Comparison of ENCODE assay signal across 1 cellular context in genomic region chr6:40587240-40588069, GRCh38.
TF ChIP-seq lines count a peak whose summit lies in the region.

Gene LRFN2 (minus strand): TSS chr6:40587364.

TF ChIP-seq in HepG2, 621 proteins besides CTCF, POLR2A, EP300 and RAD21 (continued from another document and continues in another):
- TF ChIP-seq FOSL2 (CRISPR knock-in tag; IDR thresholded peaks at IDR 0.05) (no peak), ZNF710 (CRISPR knock-in tag; IDR thresholded peaks at IDR 0.05; ENCODE audit: borderline replicate concordance) (0 out of 2 replicates have a peak, but pooled peaks have one; percentile 39), ZNF142 (CRISPR knock-in tag; IDR thresholded peaks at IDR 0.05) (0 out of 2 replicates have a peak, but pooled peaks have one; percentile 24), TP53 (CRISPR knock-in tag; conservative IDR thresholded peaks at IDR 0.05) (no peak), ZHX2 (IDR thresholded peaks at IDR 0.05; ENCODE audit: low read depth) (no peak), ZHX2 (CRISPR knock-in tag; IDR thresholded peaks at IDR 0.05; ENCODE audit: borderline replicate concordance) (no peak), ZNF781 (CRISPR knock-in tag; IDR thresholded peaks at IDR 0.05; ENCODE audit: borderline replicate concordance, not compliant biosample characterization) (no peak), DNMT1 (CRISPR knock-in tag; IDR thresholded peaks at IDR 0.05) (peak; percentile 84; the same call in 1 of the 2 replicates), ZNF674 (CRISPR knock-in tag; IDR thresholded peaks at IDR 0.05; ENCODE audit: low read depth) (no peak), HOXA9 (CRISPR knock-in tag; IDR thresholded peaks at IDR 0.05; ENCODE audit: borderline replicate concordance) (no peak), MYPOP (CRISPR knock-in tag; IDR thresholded peaks at IDR 0.05) (peak; percentile 73; the same call in 1 of the 2 replicates), ZNF691 (CRISPR knock-in tag; IDR thresholded peaks at IDR 0.05; ENCODE audit: borderline replicate concordance, low read depth) (peak; percentile 21; the same call in 1 of the 2 replicates), SNRNP70 (IDR thresholded peaks at IDR 0.05; ENCODE audit: low read depth, low read length) (no peak), ZNF724P (CRISPR knock-in tag; IDR thresholded peaks at IDR 0.05; ENCODE audit: borderline replicate concordance) (0 out of 2 replicates have a peak, but pooled peaks have one; percentile 34), SRSF4 (IDR thresholded peaks at IDR 0.05; ENCODE audit: low read depth, low read length, poor library complexity, severe bottlenecking) (no peak), ZBTB44 (CRISPR knock-in tag; IDR thresholded peaks at IDR 0.05) (no peak), TFDP1 (CRISPR knock-in tag; IDR thresholded peaks at IDR 0.05; ENCODE audit: borderline replicate concordance) (peak; percentile 84; the same call in 1 of the 2 replicates), ZNF512 (CRISPR knock-in tag; IDR thresholded peaks at IDR 0.05) (no peak), TOPORS (CRISPR knock-in tag; IDR thresholded peaks at IDR 0.05) (no peak), IRF1 (CRISPR knock-in tag; IDR thresholded peaks at IDR 0.05; ENCODE audit: low read depth) (no peak), TOE1 (CRISPR knock-in tag; IDR thresholded peaks at IDR 0.05) (no peak), ZNF124 (CRISPR knock-in tag; IDR thresholded peaks at IDR 0.05) (no peak), HES4 (CRISPR knock-in tag; IDR thresholded peaks at IDR 0.05; ENCODE audit: borderline replicate concordance) (peak; percentile 45; the same call in 1 of the 2 replicates), ZNF614 (CRISPR knock-in tag; IDR thresholded peaks at IDR 0.05; ENCODE audit: borderline replicate concordance) (no peak), ZNF878 (CRISPR knock-in tag; IDR thresholded peaks at IDR 0.05) (no peak), ZNF451 (CRISPR knock-in tag; IDR thresholded peaks at IDR 0.05) (no peak), TEF (CRISPR knock-in tag; IDR thresholded peaks at IDR 0.05) (no peak), TRIM22 (IDR thresholded peaks at IDR 0.05) (no peak), MXD3 (CRISPR knock-in tag; IDR thresholded peaks at IDR 0.05) (no peak; the same call in 1 of the 2 replicates)
